19 cellular contexts compared by ENCODE assay signal in genomic region chr14:103000291-103000921, GRCh38.
"Had no signal": no experiment of that assay in that cellular context is flagged by ENCODE, and none has a peak within 500 bp of the region (broad histone marks: within the 10 kb centered on the region; RNA-seq: fewer than 3 reads in every experiment).

No MANE protein-coding gene starts in this region.

- H3K4me3 Mint-ChIP-seq: activated B cell treated with CpG ODN at 0.5 μM for 24 hours; activated CD8-positive, alpha-beta T cell treated with anti-CD3 and anti-CD28 coated beads, Interleukin-2, amount 10 ng/mL, durations not matched to agents 7 days and 5 days; activated naive CD8-positive, alpha-beta T cell treated with anti-CD3 and anti-CD28 coated beads for 36 hours; naive thymus-derived CD4-positive, alpha-beta T cell; type B pancreatic cell had no signal

- H3K9me3 ChIP-seq: breast epithelium, left ventricle myocardium inferior, mucosa of descending colon, right atrium auricular region had no signal

- H3K27me3 Mint-ChIP-seq: activated B cell treated with CpG ODN at 0.5 μM for 24 hours; activated naive CD8-positive, alpha-beta T cell treated with anti-CD3 and anti-CD28 coated beads for 36 hours; naive thymus-derived CD4-positive, alpha-beta T cell; progenitor cell of endocrine pancreas; type B pancreatic cell had no signal

- H3K4me3 ChIP-seq: breast epithelium, left ventricle myocardium inferior, mucosa of descending colon, right atrium auricular region had no signal

- H3K4me1 ChIP-seq: breast epithelium had no signal

- H3K36me3 Mint-ChIP-seq: activated naive CD8-positive, alpha-beta T cell treated with anti-CD3 and anti-CD28 coated beads for 36 hours had no signal

- DNase-seq: activated B cell treated with CpG ODN at 0.5 μM for 24 hours; activated CD4-positive, alpha-beta T cell treated with anti-CD3 and anti-CD28 coated beads for 48 hours; activated CD8-positive, alpha-beta memory T cell treated with anti-CD3 and anti-CD28 coated beads, Interleukin-2, amount 50 U/mL, for 48 hours; activated CD8-positive, alpha-beta T cell treated with anti-CD3 and anti-CD28 coated beads, Interleukin-2, amount 10 ng/mL, durations not matched to agents 7 days and 5 days; activated gamma-delta T cell treated with Interleukin-2 at 50 U/mL for 16 hours; activated naive CD8-positive, alpha-beta T cell treated with anti-CD3 and anti-CD28 coated beads for 36 hours; left ventricle myocardium inferior; mucosa of descending colon; naive thymus-derived CD4-positive, alpha-beta T cell; occipital lobe; small intestine; stimulated activated CD4-positive, alpha-beta T cell treated with anti-CD3 and anti-CD28 coated beads, Interleukin-4, amount 100 ng/mL, for 4 hours; stimulated activated CD8-positive, alpha-beta memory T cell treated with anti-CD3 and anti-CD28 coated beads, Interleukin-4, amount 100 ng/mL, for 48 hours; stimulated activated naive CD8-positive, alpha-beta T cell treated with anti-CD3 and anti-CD28 coated beads, Interleukin-15, Interleukin-2, amounts not matched to agents 100 U/mL and 50 U/mL, for 24 hours had no signal

- H3K4me1 Mint-ChIP-seq: activated naive CD8-positive, alpha-beta T cell treated with anti-CD3 and anti-CD28 coated beads for 36 hours; naive thymus-derived CD4-positive, alpha-beta T cell had no signal

- H3K9me3 Mint-ChIP-seq: activated B cell treated with CpG ODN at 0.5 μM for 24 hours; activated naive CD8-positive, alpha-beta T cell treated with anti-CD3 and anti-CD28 coated beads for 36 hours; naive thymus-derived CD4-positive, alpha-beta T cell; type B pancreatic cell had no signal

- H3K27ac Mint-ChIP-seq: activated B cell treated with CpG ODN at 0.5 μM for 24 hours; activated CD8-positive, alpha-beta T cell treated with anti-CD3 and anti-CD28 coated beads, Interleukin-2, amount 10 ng/mL, durations not matched to agents 7 days and 5 days; activated naive CD8-positive, alpha-beta T cell treated with anti-CD3 and anti-CD28 coated beads for 36 hours; naive thymus-derived CD4-positive, alpha-beta T cell; progenitor cell of endocrine pancreas had no signal

- H3K27me3 ChIP-seq: breast epithelium, dorsolateral prefrontal cortex, right atrium auricular region had no signal

- H3K27ac ChIP-seq: breast epithelium, left ventricle myocardium inferior, right atrium auricular region had no signal

- ATAC-seq: activated CD8-positive, alpha-beta T cell treated with anti-CD3 and anti-CD28 coated beads, Interleukin-2, amount 10 ng/mL, durations not matched to agents 7 days and 5 days; mucosa of descending colon; naive thymus-derived CD4-positive, alpha-beta T cell; stimulated activated naive CD8-positive, alpha-beta T cell treated with anti-CD3 and anti-CD28 coated beads, Interleukin-15, Interleukin-2, amounts not matched to agents 100 U/mL and 50 U/mL, for 24 hours had no signal
